19 cellular contexts compared by ENCODE assay signal in the genomic region with DNA sequence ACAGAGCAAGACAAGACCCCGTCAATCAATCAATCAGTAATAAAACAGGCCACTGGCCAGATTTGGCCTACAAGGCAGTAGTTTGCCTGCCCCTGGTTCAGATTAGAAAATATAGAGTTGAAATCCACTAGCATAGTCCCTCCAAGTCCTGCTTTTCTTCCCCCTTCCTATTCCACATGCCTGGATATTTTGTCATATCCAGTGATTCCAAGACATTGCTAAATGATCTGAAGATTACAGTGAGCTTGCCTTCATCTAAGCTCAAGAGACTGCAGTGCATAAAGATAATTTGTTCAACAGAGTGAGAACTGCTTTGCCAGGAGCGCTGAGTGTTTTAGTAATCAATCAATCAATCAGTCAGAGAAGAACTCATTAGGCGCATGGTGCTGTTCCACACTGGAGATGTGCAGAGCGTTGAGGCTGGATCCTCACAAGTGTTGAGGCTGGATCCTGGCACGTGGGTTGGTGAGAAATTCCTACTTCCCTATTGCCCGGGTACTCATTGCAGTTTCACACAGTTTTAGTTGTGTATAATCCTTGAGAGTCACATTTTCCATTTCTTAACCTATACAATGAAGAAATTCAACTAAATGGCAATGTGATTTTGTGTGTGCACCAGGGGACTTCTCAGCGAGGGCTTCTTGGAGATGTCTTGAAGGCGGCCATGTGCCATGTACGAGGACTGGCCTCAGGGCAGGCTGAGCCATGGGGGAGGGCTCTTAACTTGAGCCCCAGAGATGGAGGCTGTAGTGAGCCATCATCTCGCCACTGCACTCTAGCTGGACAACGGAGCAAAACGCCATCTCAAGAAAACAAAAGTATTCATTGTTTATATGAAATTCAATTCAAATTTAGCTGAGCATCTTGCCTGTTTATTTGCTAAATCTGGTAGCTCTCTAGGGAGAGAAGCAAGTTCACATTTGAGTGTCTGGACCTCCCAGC.
A peak's percentile ranks its signal among the peaks of the same experiment; 100 is the strongest.
DNase-seq lines count a peak whose midpoint lies in the region; ATAC-seq, FAIRE-seq and TF ChIP-seq lines count a peak whose summit lies in the region.
"Had no signal": no experiment of that assay in that cellular context is flagged by ENCODE, and none has a peak within 500 bp of the region (broad histone marks: within the 10 kb centered on the region; RNA-seq: fewer than 3 reads in every experiment).

No MANE protein-coding gene starts in this region.

- H3K79me2 ChIP-seq in GM12878 (ENCODE audit: control insufficient read depth, insufficient read depth, low read length) (no peaks in the 10 kb centered on the region), osteoblast (ENCODE audit: insufficient read depth, low read length) (no peaks in the 10 kb centered on the region)

- H2AFZ ChIP-seq in GM12878 (ENCODE audit: control insufficient read depth, low read depth, low read length) (peak overlapping the region; percentile 46; the same call in 1 of the 2 replicates), osteoblast (ENCODE audit: low read length) (no peak overlapping the region)

- no peak overlapping the region for H3K9ac ChIP-seq in GM12878 (ENCODE audit: control insufficient read depth, insufficient read depth, low read length)

- peaks cover 42% of the 10 kb centered on the region for H3K4me1 ChIP-seq in GM12878 (ENCODE audit: control insufficient read depth, insufficient read depth, low read length)
- peaks cover 33% of the 10 kb centered on the region for H3K4me1 ChIP-seq in osteoblast (ENCODE audit: insufficient read depth, low read length)

- CTCF ChIA-PET in HEK293T (lab: Yijun Ruan, JAX), result no interaction called here
- CTCF ChIA-PET in GM12878 (lab: Yijun Ruan, JAX), result interaction anchor here (0.6 to 2.6 kb wide), 4 partner anchors 20 to 958 kb away, joined by 3 to 6 read pairs (median 4); no protein-coding TSS in a partner anchor

- H3K4me2 ChIP-seq in GM12878 (ENCODE audit: control insufficient read depth, insufficient read depth), result no peak overlapping the region
- no peak overlapping the region for H3K4me2 ChIP-seq in osteoblast (ENCODE audit: insufficient read depth, low read length)

- H3K27me3 Mint-ChIP-seq in T-helper 2 cell treated with Interferon-gamma antibody and Interleukin-4, amounts not matched to agents 5 μg/mL and 100 μg/mL, for 36 hours (ENCODE audit: low read depth), result no peaks in the 10 kb centered on the region

- TF ChIP-seq POLR2A in GM12878 (IDR thresholded peaks at IDR 0.05; ENCODE audit: low read depth, low read length), result no peak

- intact Hi-C loops in GM12878 (cut with micrococcal nuclease; ENCODE audit: unreplicated experiment), result no loop called here

- ATAC-seq in GM12878, result no peak
- ATAC-seq in GM18873 (IDR thresholded peaks at IDR 0.05; ENCODE audit: low FRiP score, unreplicated experiment), result no peak
- ATAC-seq: activated T-cell treated with anti-CD3 and anti-CD28 coated beads, Interleukin-2, amount 50 U/mL, for 4 hours; sciatic nerve had no signal

- no peak for TF ChIP-seq EP300 in GM12878 (IDR thresholded peaks at IDR 0.05; ENCODE audit: borderline replicate concordance in 1 of 2, control insufficient read depth in 1 of 2, low read depth in 2 of 2, low read length in 2 of 2)

- POLR2A ChIA-PET in HEK293T (lab: Yijun Ruan, JAX), result interaction anchor here (0.5 to 0.9 kb wide), 2 partner anchors 66 to 81 kb away, joined by 3 to 4 read pairs; no protein-coding TSS in a partner anchor
- POLR2A ChIA-PET in GM12878 (lab: Charles Lee), result interaction anchor here (0.5 to 3.2 kb wide), 9 partner anchors 8 to 439 kb away, joined by 3 to 17 read pairs (median 5); no protein-coding TSS in a partner anchor

- DNase-seq in NOMO-1 treated with DMSO at 0.1 percent for 48 hours (lab: John Stamatoyannopoulos, UW; ENCODE audit: unreplicated experiment) (peak; percentile 31), NOMO-1 treated with dmso at 0.1 percent for 144 hours (lab: John Stamatoyannopoulos, UW; ENCODE audit: unreplicated experiment) (no peak), HEK293T (ENCODE audit: extremely low spot score) (no peak), GM12878 (ENCODE audit: low read depth, low spot score) (no peak), osteoblast (ENCODE audit: insufficient read length, low spot score, missing footprints) (peak; percentile 53), SKM-1 (lab: John Stamatoyannopoulos, UW; ENCODE audit: unreplicated experiment) (no peak)
- DNase-seq in T-helper 2 cell treated with Interferon-gamma antibody and Interleukin-4, amounts not matched to agents 5 μg/mL and 100 μg/mL, for 36 hours (ENCODE audit: low spot score), result no peak
- DNase-seq: activated CD4-positive, alpha-beta T cell treated with anti-CD3 and anti-CD28 coated beads for 48 hours; activated T-cell treated with anti-CD3 and anti-CD28 coated beads, Interleukin-2, amount 50 U/mL, for 4 hours; cortex of kidney; MG63; NCI-H748 treated with DMSO at 0.1 percent for 48 hours had no signal

- H3K9me3 ChIP-seq in GM12878 (replicated peaks; ENCODE audit: control insufficient read depth, insufficient read depth, low read length) (no peaks in the 10 kb centered on the region), osteoblast (ENCODE audit: low read depth, low read length) (no peaks in the 10 kb centered on the region)
- H3K9me3 ChIP-seq: MG63, tibial nerve had no signal

- H4K20me1 ChIP-seq in GM12878 (ENCODE audit: control insufficient read depth, insufficient read depth), result no peaks in the 10 kb centered on the region
- no peaks in the 10 kb centered on the region for H4K20me1 ChIP-seq in osteoblast (ENCODE audit: insufficient read depth, low read length)

- H3K4me1 Mint-ChIP-seq in T-helper 2 cell treated with Interferon-gamma antibody and Interleukin-4, amounts not matched to agents 5 μg/mL and 100 μg/mL, for 36 hours (ENCODE audit: low read depth), result peaks cover 22% of the 10 kb centered on the region

- H3K9me3 Mint-ChIP-seq in T-helper 2 cell treated with Interferon-gamma antibody and Interleukin-4, amounts not matched to agents 5 μg/mL and 100 μg/mL, for 36 hours, result no peaks in the 10 kb centered on the region
- H3K9me3 Mint-ChIP-seq: activated T-cell treated with anti-CD3 and anti-CD28 coated beads, Interleukin-2, amount 50 U/mL, for 4 hours had no signal

- no peaks in the 10 kb centered on the region for H3K36me3 Mint-ChIP-seq in T-helper 2 cell treated with Interferon-gamma antibody and Interleukin-4, amounts not matched to agents 5 μg/mL and 100 μg/mL, for 36 hours (ENCODE audit: low read depth)

- in situ Hi-C loops in GM12878 (cut with MboI), result no loop called here

- H3K27me3 ChIP-seq in GM12878 (replicated peaks in 1 of 2; ENCODE audit: control insufficient read depth in 2 of 2, insufficient read depth in 2 of 2, low read length in 1 of 2) (no peaks in the 10 kb centered on the region), osteoblast (ENCODE audit: insufficient read depth, low read length) (no peaks in the 10 kb centered on the region)
- H3K27me3 ChIP-seq: MG63, tibial nerve had no signal

- H3K27ac ChIP-seq in GM12878 (ENCODE audit: control insufficient read depth, insufficient read depth), result no peak overlapping the region
- peak overlapping the region; percentile 26 for H3K27ac ChIP-seq in osteoblast (ENCODE audit: low read depth, low read length)
- H3K27ac ChIP-seq: 22Rv1, C4-2B, RWPE1 had no signal

- H3K36me3 ChIP-seq in GM12878 (ENCODE audit: control insufficient read depth in 2 of 2, insufficient read depth in 2 of 2, low read length in 1 of 2) (no peaks in the 10 kb centered on the region), osteoblast (ENCODE audit: insufficient read depth, low read length) (no peaks in the 10 kb centered on the region)
- H3K36me3 ChIP-seq: MG63, tibial nerve had no signal

- no peak overlapping the region for H3K27ac Mint-ChIP-seq in T-helper 2 cell treated with Interferon-gamma antibody and Interleukin-4, amounts not matched to agents 5 μg/mL and 100 μg/mL, for 36 hours

- 56% methylated on average over 12 of the region's 12 CpGs for WGBS in GM12878 (ENCODE audit: insufficient coverage, insufficient replicate concordance, low lambda C conversion rate, missing lambda C conversion rate)

- no TSS peak for BruUV-seq in GM12878 (replicated peaks; lab: Mats Ljungman, UMichigan)

- RAD21 ChIA-PET in GM12878 (lab: Charles Lee; ENCODE audit: unreplicated experiment), result interaction anchor here (2.0 to 3.9 kb wide), 2 partner anchors 22 to 82 kb away, joined by 4 to 31 read pairs; no protein-coding TSS in a partner anchor

- FAIRE-seq in GM12878 (lab: Jason Lieb, UNC), result no peak
- FAIRE-seq: H1 had no signal

- H3K4me3 ChIP-seq in GM12878 (no peak overlapping the region), osteoblast (ENCODE audit: insufficient read depth, low read length) (no peak overlapping the region)
- H3K4me3 ChIP-seq: MG63, tibial nerve had no signal

- H3K4me3 Mint-ChIP-seq in T-helper 2 cell treated with Interferon-gamma antibody and Interleukin-4, amounts not matched to agents 5 μg/mL and 100 μg/mL, for 36 hours, result no peak overlapping the region
- H3K4me3 Mint-ChIP-seq: activated T-cell treated with anti-CD3 and anti-CD28 coated beads, Interleukin-2, amount 50 U/mL, for 4 hours had no signal

- TF ChIP-seq CTCF in GM12878 (IDR thresholded peaks at IDR 0.05 in 2 of 3, conservative IDR thresholded peaks at IDR 0.05 in 1 of 3; ENCODE audit: control insufficient read depth in 2 of 3, extremely low read depth in 1 of 3, insufficient read depth in 1 of 3, low read depth in 3 of 3, low read length in 3 of 3) (no peak), osteoblast (IDR thresholded peaks at IDR 0.05; ENCODE audit: extremely low read depth, low read depth, low read length) (no peak)

- TF ChIP-seq RAD21 in GM12878 (IDR thresholded peaks at IDR 0.05; ENCODE audit: insufficient read depth, low read depth, low read length), result no peak

- SMC1A ChIA-PET in GM12878 (lab: Charles Lee; ENCODE audit: uncharacterized antibody, unreplicated experiment), result interaction anchor here (0.6 to 10.3 kb wide), 7 partner anchors 13 to 35 kb away, joined by 3 to 90 read pairs (median 12); no protein-coding TSS in a partner anchor

TF ChIP-seq in GM12878, 131 proteins besides CTCF, POLR2A, EP300 and RAD21 (continues in another document):
- TF ChIP-seq BHLHE40 (IDR thresholded peaks at IDR 0.05; ENCODE audit: borderline replicate concordance in 1 of 2, low read depth in 2 of 2, low read length in 1 of 2) (peak in 1 of 2 experiments; percentile 54; a peak in 1 of 4 replicates), IKZF2 (IDR thresholded peaks at IDR 0.05) (peak; percentile 48 to 72; a peak in 3 of 4 replicates), ATF7 (IDR thresholded peaks at IDR 0.05; ENCODE audit: low read depth) (0 out of 2 replicates have a peak, but pooled peaks have one; percentile 11), SPI1 (IDR thresholded peaks at IDR 0.05; ENCODE audit: borderline replicate concordance, insufficient read depth, low read depth, low read length) (peak; percentile 31; the same call in 1 of the 2 replicates)

Comparison
In these comparisons a context has a peak if more than half of its experiments do, and no peak if none do; other contexts are left out.
1. DNase-seq: peak in NOMO-1 treated with DMSO at 0.1 percent for 48 hours (single experiment) and osteoblast (single experiment); none in NOMO-1 treated with dmso at 0.1 percent for 144 hours (single experiment), HEK293T (single experiment), GM12878 (single experiment), T-helper 2 cell treated with Interferon-gamma antibody and Interleukin-4, amounts not matched to agents 5 μg/mL and 100 μg/mL, for 36 hours (single experiment) and SKM-1 (single experiment).